20 cellular contexts compared by ENCODE assay signal in the genomic region with DNA sequence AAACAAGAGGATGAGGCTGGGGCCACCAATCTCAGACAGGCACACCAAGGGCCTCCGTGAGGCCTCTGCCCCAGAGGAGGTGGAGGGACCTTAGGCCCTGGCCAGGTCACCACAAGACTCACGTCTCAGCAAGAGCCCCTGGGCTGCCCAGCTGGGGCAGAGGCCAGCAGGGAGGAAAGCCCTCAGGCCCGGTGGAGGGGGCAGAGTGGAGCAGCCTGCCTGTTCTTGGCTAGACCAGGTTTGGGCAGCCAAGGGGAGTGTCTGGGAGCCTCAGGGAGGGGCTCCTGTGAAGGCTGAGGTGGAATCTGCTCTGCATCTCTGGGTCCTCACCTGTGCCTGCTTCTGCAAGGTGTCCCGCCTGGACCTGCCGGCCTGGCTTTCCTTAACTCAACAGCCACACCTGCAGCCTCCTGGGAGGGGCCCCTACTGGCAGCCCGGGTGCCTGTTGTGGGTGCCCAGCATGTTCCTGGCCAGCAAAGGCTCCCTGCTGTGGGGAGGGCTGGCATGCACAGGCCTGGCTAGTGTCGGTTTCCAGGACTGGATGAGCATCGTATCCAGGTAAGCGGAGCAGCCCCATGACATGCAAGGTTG. TPM values are rescaled to one million over a fixed set of nuclear protein-coding genes. Genes with fewer than 3 reads are reported as not detected.
DNase-seq lines count a peak whose midpoint lies in the region; ATAC-seq, FAIRE-seq and TF ChIP-seq lines count a peak whose summit lies in the region.
"Had no signal": no experiment of that assay in that cellular context is flagged by ENCODE, and none has a peak within 500 bp of the region (broad histone marks: within the 10 kb centered on the region; RNA-seq: fewer than 3 reads in every experiment).

No MANE protein-coding gene starts in this region.

- H3K9me3 ChIP-seq in keratinocyte (ENCODE audit: control insufficient read depth, low read depth, low read length): no peaks in the 10 kb centered on the region
- H3K9me3 ChIP-seq: Caco-2, MG63 had no signal

- no peaks in the 10 kb centered on the region for H3K27me3 Mint-ChIP-seq in WTC11 (ENCODE audit: low read depth)

- H2AFZ ChIP-seq in keratinocyte (ENCODE audit: control insufficient read depth, low read length): no peak overlapping the region

- H3K4me1 Mint-ChIP-seq in WTC11: no peaks in the 10 kb centered on the region

- peaks cover 24 to 53% of the 10 kb centered on the region in 2 experiments for H3K36me3 ChIP-seq in keratinocyte (ENCODE audit: control insufficient read depth in 2 of 2, extremely low read depth in 1 of 2, insufficient read depth in 2 of 2, low read length in 2 of 2)

- TF ChIP-seq CTCF in WTC11 (IDR thresholded peaks at IDR 0.05): no peak
- TF ChIP-seq CTCF in keratinocyte (optimal IDR thresholded peaks at IDR 0.05 in 1 of 3, IDR thresholded peaks at IDR 0.05 in 1 of 3, conservative IDR thresholded peaks at IDR 0.05 in 1 of 3; ENCODE audit: extremely low read depth in 1 of 3, insufficient read depth in 2 of 3, low read length in 3 of 3): peak in 2 of 3 experiments; percentile 29 to 41

- H3K4me3 Mint-ChIP-seq in WTC11: no peak overlapping the region

- H3K9ac ChIP-seq in keratinocyte (ENCODE audit: control insufficient read depth, extremely low read depth, insufficient read depth, low read length): no peak overlapping the region
- H3K9ac ChIP-seq: KMS-11 had no signal

- no peak overlapping the region for H3K4me3 ChIP-seq in keratinocyte (ENCODE audit: control insufficient read depth in 2 of 3, extremely low read depth in 1 of 3, insufficient read depth in 2 of 3, low read depth in 1 of 3, low read length in 3 of 3)
- H3K4me3 ChIP-seq: MG63, SK-N-MC had no signal

- H3K27ac ChIP-seq in keratinocyte (ENCODE audit: control insufficient read depth, insufficient read depth, low read length): no peak overlapping the region
- H3K27ac ChIP-seq: KMS-11, SK-N-MC had no signal

- no peak overlapping the region for H3K27ac Mint-ChIP-seq in WTC11

- DNase-seq in NCI-H510A treated with DMSO at 0.1 percent for 48 hours (lab: John Stamatoyannopoulos, UW): peak; percentile 19
- DNase-seq in NCI-H510A (lab: John Stamatoyannopoulos, UW): no peak
- no peak for DNase-seq in WTC11 (ENCODE audit: low spot score)
- no peak for DNase-seq in keratinocyte (ENCODE audit: low read depth, low spot score)
- DNase-seq in urothelium cell line (ENCODE audit: low spot score): no peak
- DNase-seq in stimulated activated CD4-positive, alpha-beta T cell treated with anti-CD3 and anti-CD28 coated beads, Interleukin-2, amount 100 ng/mL, for 24 hours: no peak
- no peak for DNase-seq in CD1c-positive myeloid dendritic cell (ENCODE audit: extremely low spot score)
- no peak for DNase-seq in DMS53 treated with DMSO at 0.1 percent for 48 hours (lab: John Stamatoyannopoulos, UW; ENCODE audit: unreplicated experiment)
- DNase-seq: C1 segment of cervical spinal cord; Caco-2; MG63; NCI-H1092 treated with DMSO at 0.1 percent for 48 hours; NCI-H187; NCI-H526; NK-92 treated with Interleukin-12 subunit alpha and Interleukin-12 subunit beta, amount 100 ng/mL, for 24 hours; OCI-M1; RPMI8226 had no signal

- no peaks in the 10 kb centered on the region for H3K9me3 Mint-ChIP-seq in WTC11

- peaks cover 6% of the 10 kb centered on the region for H3K4me1 ChIP-seq in keratinocyte (ENCODE audit: control insufficient read depth, extremely low read depth, insufficient read depth, low read length)
- H3K4me1 ChIP-seq: Caco-2 had no signal

- H3K36me3 Mint-ChIP-seq in WTC11: peaks cover 57% of the 10 kb centered on the region

- H3K4me2 ChIP-seq in keratinocyte (ENCODE audit: control insufficient read depth, extremely low read depth, insufficient read depth, low read depth, low read length): peak overlapping the region; percentile 18
- H3K4me2 ChIP-seq: KMS-11 had no signal

- dilution Hi-C loops in keratinocyte (cut with MboI; ENCODE audit: extremely low pct_ligation_motif_present, low sequenced_read_pairs): no loop called here

- H4K20me1 ChIP-seq in keratinocyte (ENCODE audit: control insufficient read depth, extremely low read depth, insufficient read depth, low read length): no peaks in the 10 kb centered on the region

- FAIRE-seq in keratinocyte (lab: Jason Lieb, UNC): peak; percentile 60
- FAIRE-seq in urothelium cell line (lab: Jason Lieb, UNC): peak; percentile 20
- FAIRE-seq: A204.1 had no signal

- ATAC-seq in WTC11: no peak

- no peaks in the 10 kb centered on the region for H3K79me2 ChIP-seq in keratinocyte (ENCODE audit: control insufficient read depth, insufficient read depth, low read length)

- no peaks in the 10 kb centered on the region for H3K9me1 ChIP-seq in keratinocyte (ENCODE audit: control insufficient read depth, extremely low read depth, insufficient read depth, low read length)

- H3K27me3 ChIP-seq in keratinocyte (ENCODE audit: control insufficient read depth, extremely low read depth, insufficient read depth, low read length): no peaks in the 10 kb centered on the region
- H3K27me3 ChIP-seq: MG63 had no signal

- POLR2A ChIA-PET in WTC11 (lab: Charles Lee): interaction anchor here (0.6 kb wide), 1 partner anchor 211 kb away, joined by 4 read pairs; no protein-coding TSS in a partner anchor

- CTCF ChIA-PET in WTC11 (lab: Charles Lee): interaction anchor here (1.7 kb wide), 1 partner anchor 56 kb away, joined by 4 read pairs; no protein-coding TSS in a partner anchor

TF ChIP-seq in WTC11, 78 proteins besides CTCF, POLR2A, EP300 and RAD21:
- TF ChIP-seq CBFB (CRISPR knock-in tag; IDR thresholded peaks at IDR 0.05; ENCODE audit: low read depth) (no peak), ZNF423 (CRISPR knock-in tag; IDR thresholded peaks at IDR 0.05) (0 out of 2 replicates have a peak, but pooled peaks have one; percentile 8)

RNA-seq across cellular contexts. Expression of a gene that starts 11.9 kb away (rescaled TPM):
- 129 to 134 TPM (median 129 TPM) in 3 replicates for total RNA-seq in WTC11 (2021)
- 22.1 to 30.4 TPM (median 28.0 TPM) in 3 replicates for polyA plus RNA-seq in keratinocyte
- 7.7 TPM for polyA plus RNA-seq in keratinocyte (2011; ENCODE audit: low read depth)
- 23.0 and 39.6 TPM in 2 replicates for polyA plus RNA-seq in keratinocyte (2011; cell fraction: cytosol; rRNA removed)
- polyA plus RNA-seq in keratinocyte (2011; cell fraction: nucleus; rRNA removed): 26.5 and 38.5 TPM in 2 replicates
- 30.2 and 46.8 TPM in 2 replicates for polyA plus RNA-seq in keratinocyte (2012; ENCODE audit: low replicate concordance)
- polyA minus RNA-seq in keratinocyte: 48.8 to 114 TPM (median 49.9 TPM) in 3 replicates
- 42.0 TPM for polyA minus RNA-seq in keratinocyte (2011; cell fraction: cytosol; rRNA and poly(A)+ RNA removed)
- 18.8 and 19.5 TPM in 2 replicates for polyA minus RNA-seq in keratinocyte (2011; cell fraction: nucleus; rRNA and poly(A)+ RNA removed)

RNA-seq across cellular contexts. Expression of a gene that starts 23.7 kb away (rescaled TPM):
- total RNA-seq in WTC11 (2021): 21.9 to 28.6 TPM (median 23.8 TPM) in 3 replicates
- 139 to 405 TPM (median 155 TPM) in 3 replicates for polyA plus RNA-seq in keratinocyte
- 30.9 TPM for polyA plus RNA-seq in keratinocyte (2011; ENCODE audit: low read depth)
- polyA plus RNA-seq in keratinocyte (2011; cell fraction: cytosol; rRNA removed): 137 and 469 TPM in 2 replicates
- 106 and 193 TPM in 2 replicates for polyA plus RNA-seq in keratinocyte (2011; cell fraction: nucleus; rRNA removed)
- polyA plus RNA-seq in keratinocyte (2012; ENCODE audit: low replicate concordance): 172 and 342 TPM in 2 replicates
- 38.9 to 73.0 TPM (median 41.2 TPM) in 3 replicates for polyA minus RNA-seq in keratinocyte
- 432 TPM for polyA minus RNA-seq in keratinocyte (2011; cell fraction: cytosol; rRNA and poly(A)+ RNA removed)
- polyA minus RNA-seq in keratinocyte (2011; cell fraction: nucleus; rRNA and poly(A)+ RNA removed): 74.4 and 89.7 TPM in 2 replicates

RNA-seq across cellular contexts. Expression of a gene that starts 31.8 kb away (rescaled TPM):
- total RNA-seq in WTC11 (2021): 16.2 to 18.5 TPM (median 16.6 TPM) in 3 replicates
- polyA plus RNA-seq in keratinocyte: 13.9 to 17.1 TPM (median 15.6 TPM) in 3 replicates
- polyA plus RNA-seq in keratinocyte (2011; ENCODE audit: low read depth): 4.3 TPM
- polyA plus RNA-seq in keratinocyte (2011; cell fraction: cytosol; rRNA removed): 11.1 and 18.2 TPM in 2 replicates
- 10.0 and 12.8 TPM in 2 replicates for polyA plus RNA-seq in keratinocyte (2011; cell fraction: nucleus; rRNA removed)
- polyA plus RNA-seq in keratinocyte (2012; ENCODE audit: low replicate concordance): 12.3 and 16.4 TPM in 2 replicates
- polyA minus RNA-seq in keratinocyte: 7.4 to 8.9 TPM (median 8.4 TPM) in 3 replicates
- polyA minus RNA-seq in keratinocyte (2011; cell fraction: cytosol; rRNA and poly(A)+ RNA removed): 8.8 TPM
- 5.2 and 7.3 TPM in 2 replicates for polyA minus RNA-seq in keratinocyte (2011; cell fraction: nucleus; rRNA and poly(A)+ RNA removed)
